In genomic region chr1:20411196-20411980, GRCh38 we compare ENCODE assay signal across 12 cellular contexts.
A peak's percentile ranks its signal among the peaks of the same experiment; 100 is the strongest.
DNase-seq lines count a peak whose midpoint lies in the region; ATAC-seq and TF ChIP-seq lines count a peak whose summit lies in the region.
"Had no signal": no experiment of that assay in that cellular context is flagged by ENCODE, and none has a peak within 500 bp of the region (broad histone marks: within the 10 kb centered on the region; RNA-seq: fewer than 3 reads in every experiment).

No MANE protein-coding gene starts in this region.

- peak overlapping the region; percentile 42 for H3K14ac ChIP-seq in neuronal stem cell (ENCODE audit: low read length)

- WGBS in neuronal stem cell (ENCODE audit: extremely low coverage in 2 of 2, insufficient read length in 2 of 2, insufficient replicate concordance in 1 of 2), 2 donors = no CpG with 5 or more reads among the region's 10 CpGs

- no peaks in the 10 kb centered on the region for H3K36me3 Mint-ChIP-seq in natural killer cell treated with Interleukin-12 subunit alpha and Interleukin-12 subunit beta and Interleukin-15 and Interleukin-18, amount 100 ng/mL, for 72 hours

- no peak overlapping the region for H4K8ac ChIP-seq in neuronal stem cell (ENCODE audit: low read depth, low read length)

- no peak overlapping the region for H2BK15ac ChIP-seq in neuronal stem cell (ENCODE audit: low read length)

- no peak for TF ChIP-seq CTCF in lower lobe of right lung (IDR thresholded peaks at IDR 0.05)

- ATAC-seq in HG02610 (IDR thresholded peaks at IDR 0.05; ENCODE audit: unreplicated experiment) (no peak), lower lobe of right lung (no peak)
- ATAC-seq in natural killer cell treated with Interleukin-12 subunit alpha and Interleukin-12 subunit beta and Interleukin-15 and Interleukin-18, amount 100 ng/mL, for 72 hours = no peak

- H3K27ac ChIP-seq in neuronal stem cell (replicated peaks; ENCODE audit: low read length) = no peak overlapping the region
- no peak overlapping the region for H3K27ac ChIP-seq in lower lobe of right lung
- H3K27ac ChIP-seq: heart left ventricle, transverse colon had no signal

- no peak overlapping the region for H3K27ac Mint-ChIP-seq in natural killer cell treated with Interleukin-12 subunit alpha and Interleukin-12 subunit beta and Interleukin-15 and Interleukin-18, amount 100 ng/mL, for 72 hours

- DNase-seq in G401 (ENCODE audit: low spot score) (peak; percentile 38), MG63 (peak; percentile 99), dedifferentiated amniotic fluid mesenchymal stem cell (ENCODE audit: extremely low spot score) (peak; percentile 53), neuronal stem cell (ENCODE audit: low spot score) (no peak), pons (ENCODE audit: low spot score) (no peak), lower lobe of right lung (no peak)
- DNase-seq in natural killer cell treated with Interleukin-12 subunit alpha and Interleukin-12 subunit beta and Interleukin-15 and Interleukin-18, amount 100 ng/mL, for 72 hours (ENCODE audit: low spot score) = no peak
- DNase-seq: activated CD4-positive, alpha-beta T cell treated with anti-CD3 and anti-CD28 coated beads, Interleukin-2, amount 50 U/mL, for 4 hours; heart left ventricle; NCI-H345; transverse colon had no signal

- no peaks in the 10 kb centered on the region for H3K79me1 ChIP-seq in neuronal stem cell (ENCODE audit: low read depth, low read length)

- H4K91ac ChIP-seq in neuronal stem cell (ENCODE audit: low read depth, low read length, poor library complexity) = no peak overlapping the region

- H3K4me2 ChIP-seq in neuronal stem cell (ENCODE audit: insufficient read depth, low read length, poor library complexity, severe bottlenecking) = no peak overlapping the region

- no peak overlapping the region for H3K4me3 Mint-ChIP-seq in natural killer cell treated with Interleukin-12 subunit alpha and Interleukin-12 subunit beta and Interleukin-15 and Interleukin-18, amount 100 ng/mL, for 72 hours

- H2BK12ac ChIP-seq in neuronal stem cell (ENCODE audit: low read length) = no peak overlapping the region

- H3K27me3 Mint-ChIP-seq in natural killer cell treated with Interleukin-12 subunit alpha and Interleukin-12 subunit beta and Interleukin-15 and Interleukin-18, amount 100 ng/mL, for 72 hours = peaks cover 31 to 46% of the 10 kb centered on the region in 2 donors

- no peak overlapping the region for H3K4ac ChIP-seq in neuronal stem cell (ENCODE audit: low read length)

- in situ Hi-C loops in G401 (cut with HindIII; ENCODE audit: low sequenced_read_pairs) = no loop called here

- no peak overlapping the region for H3K18ac ChIP-seq in neuronal stem cell (ENCODE audit: low read length)

- H3K9me3 Mint-ChIP-seq in natural killer cell treated with Interleukin-12 subunit alpha and Interleukin-12 subunit beta and Interleukin-15 and Interleukin-18, amount 100 ng/mL, for 72 hours = no peaks in the 10 kb centered on the region

- H3K4me3 ChIP-seq in MG63 = no peak overlapping the region
- no peak overlapping the region for H3K4me3 ChIP-seq in neuronal stem cell (ENCODE audit: low read length in 2 of 2)
- no peak overlapping the region for H3K4me3 ChIP-seq in lower lobe of right lung
- H3K4me3 ChIP-seq: heart left ventricle, transverse colon had no signal

- H2AK5ac ChIP-seq in neuronal stem cell (ENCODE audit: low read depth, low read length) = peak overlapping the region; percentile 5

- H3K27me3 ChIP-seq in MG63 (no peaks in the 10 kb centered on the region; the same call in 1 of the 2 replicates), neuronal stem cell (ENCODE audit: control insufficient read depth in 3 of 3, insufficient read depth in 3 of 3, low read depth in 1 of 3, low read length in 3 of 3) (peaks cover 0 to 12% (median 0%) of the 10 kb centered on the region in 3 experiments), lower lobe of right lung (ENCODE audit: low read depth) (no peaks in the 10 kb centered on the region)

- H3K4me1 ChIP-seq in neuronal stem cell (ENCODE audit: control insufficient read depth in 2 of 2, insufficient read depth in 1 of 2, low read depth in 1 of 2, low read length in 2 of 2) (no peaks in the 10 kb centered on the region), lower lobe of right lung (no peaks in the 10 kb centered on the region)
- H3K4me1 ChIP-seq: heart left ventricle, transverse colon had no signal

- H2BK120ac ChIP-seq in neuronal stem cell (ENCODE audit: low read depth, low read length) = no peak overlapping the region

- H3K4me1 Mint-ChIP-seq in natural killer cell treated with Interleukin-12 subunit alpha and Interleukin-12 subunit beta and Interleukin-15 and Interleukin-18, amount 100 ng/mL, for 72 hours (ENCODE audit: low read depth in 2 of 2) = no peaks in the 10 kb centered on the region

- no peak overlapping the region for H3K23ac ChIP-seq in neuronal stem cell (ENCODE audit: low read depth, low read length, poor library complexity)

- H3K36me3 ChIP-seq in MG63 = no peaks in the 10 kb centered on the region
- H3K36me3 ChIP-seq in neuronal stem cell (replicated peaks in 1 of 2; ENCODE audit: control insufficient read depth in 2 of 2, insufficient read depth in 2 of 2, low read length in 2 of 2) = no peaks in the 10 kb centered on the region
- no peaks in the 10 kb centered on the region for H3K36me3 ChIP-seq in lower lobe of right lung
- H3K36me3 ChIP-seq: heart left ventricle, transverse colon had no signal

- peak overlapping the region; percentile 14 for H3K9ac ChIP-seq in neuronal stem cell (ENCODE audit: low read depth, low read length, poor library complexity)

- H2BK5ac ChIP-seq in neuronal stem cell (ENCODE audit: low read length) = no peak overlapping the region

- no peak overlapping the region for H2AFZ ChIP-seq in neuronal stem cell (ENCODE audit: low read length)

- intact Hi-C loops in lower lobe of right lung (cut with DNase I) = no loop called here

- H3K9me3 ChIP-seq in MG63 = no peaks in the 10 kb centered on the region
- no peaks in the 10 kb centered on the region for H3K9me3 ChIP-seq in neuronal stem cell (replicated peaks in 1 of 2; ENCODE audit: control insufficient read depth in 2 of 2, insufficient read depth in 1 of 2, low read depth in 1 of 2, low read length in 2 of 2)
- no peaks in the 10 kb centered on the region for H3K9me3 ChIP-seq in lower lobe of right lung
- H3K9me3 ChIP-seq: transverse colon had no signal

Comparison
In these comparisons a context has a peak if more than half of its experiments do, and no peak if none do; other contexts are left out.
1. DNase-seq: peak in G401 (single experiment), MG63 (single experiment) and dedifferentiated amniotic fluid mesenchymal stem cell (single experiment); none in neuronal stem cell (single experiment), natural killer cell treated with Interleukin-12 subunit alpha and Interleukin-12 subunit beta and Interleukin-15 and Interleukin-18, amount 100 ng/mL, for 72 hours (single experiment), pons (single experiment) and lower lobe of right lung (single experiment).